ENCODE assay signal across 1 cellular context in the genomic region with DNA sequence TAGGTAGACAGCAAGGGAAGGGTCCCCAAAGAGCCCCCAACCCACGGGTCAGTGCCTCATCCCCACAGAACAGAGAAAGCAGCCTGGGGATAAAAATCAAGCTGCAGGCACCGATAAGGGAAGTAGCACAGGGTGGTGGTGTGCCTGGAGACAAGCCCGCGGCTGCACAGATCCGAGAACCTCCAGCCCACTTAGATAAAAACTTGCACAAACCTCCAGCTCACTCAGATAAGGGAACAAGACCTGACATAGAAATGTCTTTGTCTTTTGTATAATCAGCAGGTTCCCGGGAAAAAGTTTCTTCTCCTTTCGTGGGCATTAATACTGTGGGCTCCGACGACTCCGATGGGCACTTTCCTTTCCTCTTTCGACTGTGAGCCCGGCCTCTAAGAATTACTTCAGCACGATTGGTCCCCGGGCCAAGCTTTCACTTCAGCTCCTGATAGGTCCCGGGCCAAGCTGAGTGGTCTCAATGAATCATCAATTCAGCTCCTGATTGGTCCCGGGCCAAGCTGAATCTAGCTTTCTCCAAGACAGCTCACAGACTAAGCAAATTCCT.
TF ChIP-seq lines count a peak whose summit lies in the region.

No MANE protein-coding gene starts in this region.

TF ChIP-seq in K562, 482 proteins besides CTCF, POLR2A, EP300 and RAD21 (continued from another document and continues in another):
- TF ChIP-seq, protein P1, sequence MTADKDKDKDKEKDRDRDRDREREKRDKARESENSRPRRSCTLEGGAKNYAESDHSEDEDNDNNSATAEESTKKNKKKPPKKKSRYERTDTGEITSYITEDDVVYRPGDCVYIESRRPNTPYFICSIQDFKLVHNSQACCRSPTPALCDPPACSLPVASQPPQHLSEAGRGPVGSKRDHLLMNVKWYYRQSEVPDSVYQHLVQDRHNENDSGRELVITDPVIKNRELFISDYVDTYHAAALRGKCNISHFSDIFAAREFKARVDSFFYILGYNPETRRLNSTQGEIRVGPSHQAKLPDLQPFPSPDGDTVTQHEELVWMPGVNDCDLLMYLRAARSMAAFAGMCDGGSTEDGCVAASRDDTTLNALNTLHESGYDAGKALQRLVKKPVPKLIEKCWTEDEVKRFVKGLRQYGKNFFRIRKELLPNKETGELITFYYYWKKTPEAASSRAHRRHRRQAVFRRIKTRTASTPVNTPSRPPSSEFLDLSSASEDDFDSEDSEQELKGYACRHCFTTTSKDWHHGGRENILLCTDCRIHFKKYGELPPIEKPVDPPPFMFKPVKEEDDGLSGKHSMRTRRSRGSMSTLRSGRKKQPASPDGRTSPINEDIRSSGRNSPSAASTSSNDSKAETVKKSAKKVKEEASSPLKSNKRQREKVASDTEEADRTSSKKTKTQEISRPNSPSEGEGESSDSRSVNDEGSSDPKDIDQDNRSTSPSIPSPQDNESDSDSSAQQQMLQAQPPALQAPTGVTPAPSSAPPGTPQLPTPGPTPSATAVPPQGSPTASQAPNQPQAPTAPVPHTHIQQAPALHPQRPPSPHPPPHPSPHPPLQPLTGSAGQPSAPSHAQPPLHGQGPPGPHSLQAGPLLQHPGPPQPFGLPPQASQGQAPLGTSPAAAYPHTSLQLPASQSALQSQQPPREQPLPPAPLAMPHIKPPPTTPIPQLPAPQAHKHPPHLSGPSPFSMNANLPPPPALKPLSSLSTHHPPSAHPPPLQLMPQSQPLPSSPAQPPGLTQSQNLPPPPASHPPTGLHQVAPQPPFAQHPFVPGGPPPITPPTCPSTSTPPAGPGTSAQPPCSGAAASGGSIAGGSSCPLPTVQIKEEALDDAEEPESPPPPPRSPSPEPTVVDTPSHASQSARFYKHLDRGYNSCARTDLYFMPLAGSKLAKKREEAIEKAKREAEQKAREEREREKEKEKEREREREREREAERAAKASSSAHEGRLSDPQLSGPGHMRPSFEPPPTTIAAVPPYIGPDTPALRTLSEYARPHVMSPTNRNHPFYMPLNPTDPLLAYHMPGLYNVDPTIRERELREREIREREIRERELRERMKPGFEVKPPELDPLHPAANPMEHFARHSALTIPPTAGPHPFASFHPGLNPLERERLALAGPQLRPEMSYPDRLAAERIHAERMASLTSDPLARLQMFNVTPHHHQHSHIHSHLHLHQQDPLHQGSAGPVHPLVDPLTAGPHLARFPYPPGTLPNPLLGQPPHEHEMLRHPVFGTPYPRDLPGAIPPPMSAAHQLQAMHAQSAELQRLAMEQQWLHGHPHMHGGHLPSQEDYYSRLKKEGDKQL (CRISPR knock-in tag; IDR thresholded peaks at IDR 0.05; ENCODE audit: borderline replicate concordance), result no peak
- no peak for TF ChIP-seq ZBTB8A (IDR thresholded peaks at IDR 0.05; ENCODE audit: partially characterized antibody)
- no peak for TF ChIP-seq ZNF778 (CRISPR knock-in tag; IDR thresholded peaks at IDR 0.05)
- TF ChIP-seq OTX1 (CRISPR knock-in tag; IDR thresholded peaks at IDR 0.05), result no peak
- TF ChIP-seq HDAC8 (tag; IDR thresholded peaks at IDR 0.05), result no peak
- peak; percentile 78 to 82 for TF ChIP-seq TRIM24 (IDR thresholded peaks at IDR 0.05)
- TF ChIP-seq, protein P2, sequence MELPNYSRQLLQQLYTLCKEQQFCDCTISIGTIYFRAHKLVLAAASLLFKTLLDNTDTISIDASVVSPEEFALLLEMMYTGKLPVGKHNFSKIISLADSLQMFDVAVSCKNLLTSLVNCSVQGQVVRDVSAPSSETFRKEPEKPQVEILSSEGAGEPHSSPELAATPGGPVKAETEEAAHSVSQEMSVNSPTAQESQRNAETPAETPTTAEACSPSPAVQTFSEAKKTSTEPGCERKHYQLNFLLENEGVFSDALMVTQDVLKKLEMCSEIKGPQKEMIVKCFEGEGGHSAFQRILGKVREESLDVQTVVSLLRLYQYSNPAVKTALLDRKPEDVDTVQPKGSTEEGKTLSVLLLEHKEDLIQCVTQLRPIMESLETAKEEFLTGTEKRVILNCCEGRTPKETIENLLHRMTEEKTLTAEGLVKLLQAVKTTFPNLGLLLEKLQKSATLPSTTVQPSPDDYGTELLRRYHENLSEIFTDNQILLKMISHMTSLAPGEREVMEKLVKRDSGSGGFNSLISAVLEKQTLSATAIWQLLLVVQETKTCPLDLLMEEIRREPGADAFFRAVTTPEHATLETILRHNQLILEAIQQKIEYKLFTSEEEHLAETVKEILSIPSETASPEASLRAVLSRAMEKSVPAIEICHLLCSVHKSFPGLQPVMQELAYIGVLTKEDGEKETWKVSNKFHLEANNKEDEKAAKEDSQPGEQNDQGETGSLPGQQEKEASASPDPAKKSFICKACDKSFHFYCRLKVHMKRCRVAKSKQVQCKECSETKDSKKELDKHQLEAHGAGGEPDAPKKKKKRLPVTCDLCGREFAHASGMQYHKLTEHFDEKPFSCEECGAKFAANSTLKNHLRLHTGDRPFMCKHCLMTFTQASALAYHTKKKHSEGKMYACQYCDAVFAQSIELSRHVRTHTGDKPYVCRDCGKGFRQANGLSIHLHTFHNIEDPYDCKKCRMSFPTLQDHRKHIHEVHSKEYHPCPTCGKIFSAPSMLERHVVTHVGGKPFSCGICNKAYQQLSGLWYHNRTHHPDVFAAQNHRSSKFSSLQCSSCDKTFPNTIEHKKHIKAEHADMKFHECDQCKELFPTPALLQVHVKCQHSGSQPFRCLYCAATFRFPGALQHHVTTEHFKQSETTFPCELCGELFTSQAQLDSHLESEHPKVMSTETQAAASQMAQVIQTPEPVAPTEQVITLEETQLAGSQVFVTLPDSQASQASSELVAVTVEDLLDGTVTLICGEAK (IDR thresholded peaks at IDR 0.05), result no peak
- TF ChIP-seq, protein P2 (CRISPR knock-in tag; IDR thresholded peaks at IDR 0.05), result no peak
- no peak for TF ChIP-seq ZNF707 (CRISPR knock-in tag; conservative IDR thresholded peaks at IDR 0.05)
- TF ChIP-seq, protein P3, sequence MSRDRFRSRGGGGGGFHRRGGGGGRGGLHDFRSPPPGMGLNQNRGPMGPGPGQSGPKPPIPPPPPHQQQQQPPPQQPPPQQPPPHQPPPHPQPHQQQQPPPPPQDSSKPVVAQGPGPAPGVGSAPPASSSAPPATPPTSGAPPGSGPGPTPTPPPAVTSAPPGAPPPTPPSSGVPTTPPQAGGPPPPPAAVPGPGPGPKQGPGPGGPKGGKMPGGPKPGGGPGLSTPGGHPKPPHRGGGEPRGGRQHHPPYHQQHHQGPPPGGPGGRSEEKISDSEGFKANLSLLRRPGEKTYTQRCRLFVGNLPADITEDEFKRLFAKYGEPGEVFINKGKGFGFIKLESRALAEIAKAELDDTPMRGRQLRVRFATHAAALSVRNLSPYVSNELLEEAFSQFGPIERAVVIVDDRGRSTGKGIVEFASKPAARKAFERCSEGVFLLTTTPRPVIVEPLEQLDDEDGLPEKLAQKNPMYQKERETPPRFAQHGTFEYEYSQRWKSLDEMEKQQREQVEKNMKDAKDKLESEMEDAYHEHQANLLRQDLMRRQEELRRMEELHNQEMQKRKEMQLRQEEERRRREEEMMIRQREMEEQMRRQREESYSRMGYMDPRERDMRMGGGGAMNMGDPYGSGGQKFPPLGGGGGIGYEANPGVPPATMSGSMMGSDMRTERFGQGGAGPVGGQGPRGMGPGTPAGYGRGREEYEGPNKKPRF (IDR thresholded peaks at IDR 0.05; ENCODE audit: low read depth, low read length), result no peak
- no peak for TF ChIP-seq WHSC1 (IDR thresholded peaks at IDR 0.05; ENCODE audit: low read length)
- TF ChIP-seq, protein P4, sequence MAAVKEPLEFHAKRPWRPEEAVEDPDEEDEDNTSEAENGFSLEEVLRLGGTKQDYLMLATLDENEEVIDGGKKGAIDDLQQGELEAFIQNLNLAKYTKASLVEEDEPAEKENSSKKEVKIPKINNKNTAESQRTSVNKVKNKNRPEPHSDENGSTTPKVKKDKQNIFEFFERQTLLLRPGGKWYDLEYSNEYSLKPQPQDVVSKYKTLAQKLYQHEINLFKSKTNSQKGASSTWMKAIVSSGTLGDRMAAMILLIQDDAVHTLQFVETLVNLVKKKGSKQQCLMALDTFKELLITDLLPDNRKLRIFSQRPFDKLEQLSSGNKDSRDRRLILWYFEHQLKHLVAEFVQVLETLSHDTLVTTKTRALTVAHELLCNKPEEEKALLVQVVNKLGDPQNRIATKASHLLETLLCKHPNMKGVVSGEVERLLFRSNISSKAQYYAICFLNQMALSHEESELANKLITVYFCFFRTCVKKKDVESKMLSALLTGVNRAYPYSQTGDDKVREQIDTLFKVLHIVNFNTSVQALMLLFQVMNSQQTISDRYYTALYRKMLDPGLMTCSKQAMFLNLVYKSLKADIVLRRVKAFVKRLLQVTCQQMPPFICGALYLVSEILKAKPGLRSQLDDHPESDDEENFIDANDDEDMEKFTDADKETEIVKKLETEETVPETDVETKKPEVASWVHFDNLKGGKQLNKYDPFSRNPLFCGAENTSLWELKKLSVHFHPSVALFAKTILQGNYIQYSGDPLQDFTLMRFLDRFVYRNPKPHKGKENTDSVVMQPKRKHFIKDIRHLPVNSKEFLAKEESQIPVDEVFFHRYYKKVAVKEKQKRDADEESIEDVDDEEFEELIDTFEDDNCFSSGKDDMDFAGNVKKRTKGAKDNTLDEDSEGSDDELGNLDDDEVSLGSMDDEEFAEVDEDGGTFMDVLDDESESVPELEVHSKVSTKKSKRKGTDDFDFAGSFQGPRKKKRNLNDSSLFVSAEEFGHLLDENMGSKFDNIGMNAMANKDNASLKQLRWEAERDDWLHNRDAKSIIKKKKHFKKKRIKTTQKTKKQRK (IDR thresholded peaks at IDR 0.05; ENCODE audit: borderline replicate concordance, low read depth, low read length), result no peak
- TF ChIP-seq, protein P5, sequence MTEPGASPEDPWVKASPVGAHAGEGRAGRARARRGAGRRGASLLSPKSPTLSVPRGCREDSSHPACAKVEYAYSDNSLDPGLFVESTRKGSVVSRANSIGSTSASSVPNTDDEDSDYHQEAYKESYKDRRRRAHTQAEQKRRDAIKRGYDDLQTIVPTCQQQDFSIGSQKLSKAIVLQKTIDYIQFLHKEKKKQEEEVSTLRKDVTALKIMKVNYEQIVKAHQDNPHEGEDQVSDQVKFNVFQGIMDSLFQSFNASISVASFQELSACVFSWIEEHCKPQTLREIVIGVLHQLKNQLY (CRISPR knock-in tag; conservative IDR thresholded peaks at IDR 0.05), result no peak
- peak in 1 of 2 experiments; percentile 30; a peak in 1 of 4 replicates for TF ChIP-seq NRF1 (conservative IDR thresholded peaks at IDR 0.05 in 1 of 2, IDR thresholded peaks at IDR 0.05 in 1 of 2)
- no peak for TF ChIP-seq CBX8 (IDR thresholded peaks at IDR 0.05; ENCODE audit: borderline replicate concordance, extremely low read depth, low read depth, low read length, poor library complexity, severe bottlenecking)
- peak; percentile 28; the same call in 1 of the 2 replicates for TF ChIP-seq NBN (IDR thresholded peaks at IDR 0.05; ENCODE audit: low read depth)
- no peak for TF ChIP-seq CCAR2 (IDR thresholded peaks at IDR 0.05; ENCODE audit: low read depth, low read length)
- TF ChIP-seq CBFA2T3 (IDR thresholded peaks at IDR 0.05), result peak; percentile 95
- TF ChIP-seq ERF (CRISPR knock-in tag; IDR thresholded peaks at IDR 0.05), result no peak
- TF ChIP-seq, protein P6, sequence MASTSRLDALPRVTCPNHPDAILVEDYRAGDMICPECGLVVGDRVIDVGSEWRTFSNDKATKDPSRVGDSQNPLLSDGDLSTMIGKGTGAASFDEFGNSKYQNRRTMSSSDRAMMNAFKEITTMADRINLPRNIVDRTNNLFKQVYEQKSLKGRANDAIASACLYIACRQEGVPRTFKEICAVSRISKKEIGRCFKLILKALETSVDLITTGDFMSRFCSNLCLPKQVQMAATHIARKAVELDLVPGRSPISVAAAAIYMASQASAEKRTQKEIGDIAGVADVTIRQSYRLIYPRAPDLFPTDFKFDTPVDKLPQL (IDR thresholded peaks at IDR 0.05; ENCODE audit: extremely low read depth, insufficient read length), result no peak
- no peak for TF ChIP-seq ZNF165 (CRISPR knock-in tag; IDR thresholded peaks at IDR 0.05; ENCODE audit: borderline replicate concordance)
- TF ChIP-seq RBM34 (IDR thresholded peaks at IDR 0.05; ENCODE audit: borderline replicate concordance, insufficient read depth, low read length), result no peak
- TF ChIP-seq, protein P7, sequence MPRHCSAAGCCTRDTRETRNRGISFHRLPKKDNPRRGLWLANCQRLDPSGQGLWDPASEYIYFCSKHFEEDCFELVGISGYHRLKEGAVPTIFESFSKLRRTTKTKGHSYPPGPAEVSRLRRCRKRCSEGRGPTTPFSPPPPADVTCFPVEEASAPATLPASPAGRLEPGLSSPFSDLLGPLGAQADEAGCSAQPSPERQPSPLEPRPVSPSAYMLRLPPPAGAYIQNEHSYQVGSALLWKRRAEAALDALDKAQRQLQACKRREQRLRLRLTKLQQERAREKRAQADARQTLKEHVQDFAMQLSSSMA (CRISPR knock-in tag; IDR thresholded peaks at IDR 0.05), result no peak
- TF ChIP-seq MED1 (CRISPR knock-in tag; IDR thresholded peaks at IDR 0.05; ENCODE audit: borderline replicate concordance), result no peak
- TF ChIP-seq MTA3 (IDR thresholded peaks at IDR 0.05; ENCODE audit: borderline replicate concordance), result peak; percentile 52; the same call in 1 of the 2 replicates
- peak; percentile 34; the same call in 1 of the 2 replicates for TF ChIP-seq PYGO2 (tag; IDR thresholded peaks at IDR 0.05)
- no peak for TF ChIP-seq ZNF217 (CRISPR knock-in tag; IDR thresholded peaks at IDR 0.05)
- no peak for TF ChIP-seq GTF2A2 (tag; IDR thresholded peaks at IDR 0.05)
- peak in 1 of 2 experiments; percentile 27; a peak in 1 of 4 replicates for TF ChIP-seq TBL1XR1 (IDR thresholded peaks at IDR 0.05; ENCODE audit: low read length in 2 of 2)
- TF ChIP-seq SRSF3 (IDR thresholded peaks at IDR 0.05; ENCODE audit: insufficient read depth, low read length), result no peak
- TF ChIP-seq NCOR1 (IDR thresholded peaks at IDR 0.05), result peak; percentile 88
